10 cellular contexts compared by ENCODE assay signal in the genomic region with DNA sequence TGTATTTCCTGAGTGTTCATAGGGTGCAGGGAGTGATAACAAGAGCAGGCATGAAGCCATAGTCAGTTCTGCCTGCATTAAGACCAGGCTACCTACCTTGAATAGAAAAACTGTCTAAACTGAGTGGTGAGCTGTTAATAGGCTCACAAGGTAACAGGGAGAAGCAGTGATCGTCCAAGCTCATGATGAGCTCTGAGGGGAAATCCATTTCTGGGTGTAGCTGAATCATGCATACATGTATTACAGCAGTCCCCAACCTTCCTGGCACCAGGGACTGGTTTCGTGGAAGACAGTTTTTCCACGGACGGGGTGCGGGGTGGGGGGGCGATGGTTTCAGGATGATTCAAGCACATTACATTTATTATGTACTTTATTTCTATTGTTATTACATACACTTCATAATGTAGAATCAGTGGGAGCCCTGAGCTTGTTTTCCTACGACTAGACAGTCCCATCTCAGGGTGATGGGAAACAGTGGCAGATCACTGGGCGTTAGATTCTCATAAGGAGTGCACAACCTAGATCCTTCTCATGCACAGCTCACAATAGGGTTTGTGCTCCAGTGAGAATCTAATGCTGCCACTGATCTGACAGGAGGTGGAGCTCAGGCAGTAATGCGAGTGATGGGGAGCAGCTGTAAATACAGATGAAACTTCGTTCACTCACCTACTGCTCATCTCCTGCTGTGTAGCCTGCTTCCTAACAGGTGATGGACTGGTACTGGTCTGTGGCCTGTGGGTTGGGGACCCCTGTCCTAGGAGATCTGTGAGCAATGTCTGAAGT.
DNase-seq lines count a peak whose midpoint lies in the region; ATAC-seq and TF ChIP-seq lines count a peak whose summit lies in the region.
"Had no signal": no experiment of that assay in that cellular context is flagged by ENCODE, and none has a peak within 500 bp of the region (broad histone marks: within the 10 kb centered on the region; RNA-seq: fewer than 3 reads in every experiment).

No MANE protein-coding gene starts in this region.

- intact Hi-C loops in natural killer cell (cut with micrococcal nuclease): no loop called here
- intact Hi-C loops in activated B cell treated with CpG ODN at 0.5 μM for 24 hours (cut with micrococcal nuclease): no loop called here

- H3K27me3 Mint-ChIP-seq in natural killer cell treated with Interleukin-12 subunit alpha and Interleukin-12 subunit beta and Interleukin-15 and Interleukin-18, amount 100 ng/mL, for 72 hours: peaks cover 0 to 4% of the 10 kb centered on the region in 2 donors
- H3K27me3 Mint-ChIP-seq in natural killer cell (ENCODE audit: low read depth in 2 of 2): peaks cover 0 to 3% of the 10 kb centered on the region in 2 donors
- peaks cover 2% of the 10 kb centered on the region for H3K27me3 Mint-ChIP-seq in activated B cell treated with CpG ODN at 0.5 μM for 24 hours

- H3K36me3 Mint-ChIP-seq in natural killer cell treated with Interleukin-12 subunit alpha and Interleukin-12 subunit beta and Interleukin-15 and Interleukin-18, amount 100 ng/mL, for 72 hours: no peaks in the 10 kb centered on the region
- no peaks in the 10 kb centered on the region for H3K36me3 Mint-ChIP-seq in natural killer cell
- H3K36me3 Mint-ChIP-seq in activated B cell treated with CpG ODN at 0.5 μM for 24 hours (ENCODE audit: low read depth): no peaks in the 10 kb centered on the region

- ATAC-seq in natural killer cell treated with Interleukin-12 subunit alpha and Interleukin-12 subunit beta and Interleukin-15 and Interleukin-18, amount 100 ng/mL, for 72 hours: peak; percentile 65 to 85
- ATAC-seq in natural killer cell: no peak
- peak; percentile 54 for ATAC-seq in activated B cell treated with CpG ODN at 0.5 μM for 24 hours (ENCODE audit: low read depth)
- ATAC-seq in HG02938 (IDR thresholded peaks at IDR 0.05; ENCODE audit: unreplicated experiment): no peak
- ATAC-seq: A549 had no signal

- CTCF ChIA-PET in activated B cell treated with CpG ODN at 0.5 μM for 24 hours (lab: Charles Lee): no interaction called here

- TF ChIP-seq CTCF in natural killer cell (IDR thresholded peaks at IDR 0.05): no peak
- no peak for TF ChIP-seq CTCF in activated B cell treated with CpG ODN at 0.5 μM for 24 hours (IDR thresholded peaks at IDR 0.05)

- no peak for DNase-seq in natural killer cell treated with Interleukin-12 subunit alpha and Interleukin-12 subunit beta and Interleukin-15 and Interleukin-18, amount 100 ng/mL, for 72 hours (ENCODE audit: low spot score)
- DNase-seq in natural killer cell (no peak), activated B cell treated with CpG ODN at 0.5 μM for 24 hours (no peak), kidney tubule cell (ENCODE audit: low spot score) (peak; percentile 41), GM19238 (ENCODE audit: insufficient read length, low spot score) (no peak), NCI-H526 (lab: John Stamatoyannopoulos, UW) (no peak), GOT3 (lab: John Stamatoyannopoulos, UW) (no peak)
- DNase-seq: NCI-H69 had no signal

- POLR2A ChIA-PET in activated B cell treated with CpG ODN at 0.5 μM for 24 hours (lab: Charles Lee): interaction anchor here (0.5 kb wide), 1 partner anchor 12 kb away, joined by 7 read pairs; no protein-coding TSS in a partner anchor

- no peak overlapping the region for H3K4me3 Mint-ChIP-seq in natural killer cell treated with Interleukin-12 subunit alpha and Interleukin-12 subunit beta and Interleukin-15 and Interleukin-18, amount 100 ng/mL, for 72 hours
- H3K4me3 Mint-ChIP-seq in natural killer cell: no peak overlapping the region
- no peak overlapping the region for H3K4me3 Mint-ChIP-seq in activated B cell treated with CpG ODN at 0.5 μM for 24 hours

- no peak overlapping the region for H3K27ac Mint-ChIP-seq in natural killer cell treated with Interleukin-12 subunit alpha and Interleukin-12 subunit beta and Interleukin-15 and Interleukin-18, amount 100 ng/mL, for 72 hours
- H3K27ac Mint-ChIP-seq in natural killer cell (no peak overlapping the region), activated B cell treated with CpG ODN at 0.5 μM for 24 hours (no peak overlapping the region)

- peaks cover 0 to 14% of the 10 kb centered on the region in 2 donors for H3K4me1 Mint-ChIP-seq in natural killer cell treated with Interleukin-12 subunit alpha and Interleukin-12 subunit beta and Interleukin-15 and Interleukin-18, amount 100 ng/mL, for 72 hours (ENCODE audit: low read depth in 2 of 2)
- H3K4me1 Mint-ChIP-seq in natural killer cell (peaks cover 0 to 5% of the 10 kb centered on the region in 2 donors), activated B cell treated with CpG ODN at 0.5 μM for 24 hours (peaks cover 2% of the 10 kb centered on the region)

- H3K9me3 Mint-ChIP-seq in natural killer cell treated with Interleukin-12 subunit alpha and Interleukin-12 subunit beta and Interleukin-15 and Interleukin-18, amount 100 ng/mL, for 72 hours: no peaks in the 10 kb centered on the region
- H3K9me3 Mint-ChIP-seq in natural killer cell (no peaks in the 10 kb centered on the region), activated B cell treated with CpG ODN at 0.5 μM for 24 hours (no peaks in the 10 kb centered on the region)

Comparison
In these comparisons a context has a peak if more than half of its experiments do, and no peak if none do; other contexts are left out.
1. ATAC-seq: peak in natural killer cell treated with Interleukin-12 subunit alpha and Interleukin-12 subunit beta and Interleukin-15 and Interleukin-18, amount 100 ng/mL, for 72 hours (2 of 2) and activated B cell treated with CpG ODN at 0.5 μM for 24 hours (single experiment); none in natural killer cell (0 of 3) and HG02938 (single experiment).